ENCODE assay signal across 14 cellular contexts in genomic region chr20:10559266-10559665, GRCh38.
DNase-seq lines count a peak whose midpoint lies in the region; ATAC-seq, FAIRE-seq and TF ChIP-seq lines count a peak whose summit lies in the region.
"Had no signal": no experiment of that assay in that cellular context is flagged by ENCODE, and none has a peak within 500 bp of the region (broad histone marks: within the 10 kb centered on the region; RNA-seq: fewer than 3 reads in every experiment).

No MANE protein-coding gene starts in this region.

- H3K27ac ChIP-seq in GM23248, result peak overlapping the region; percentile 42; the same call in 1 of the 2 replicates
- peak overlapping the region; percentile 90 for H3K27ac ChIP-seq in Karpas-422 (ENCODE audit: low read length)
- peak overlapping the region; percentile 90 for H3K27ac ChIP-seq in parathyroid adenoma
- H3K27ac ChIP-seq: BLaER1 treated with 17β-estradiol and CSF1 and Interleukin-3, amounts not matched to agents 10 nM and 100 nM; lower lobe of right lung had no signal

- H3K79me2 ChIP-seq in GM23248 (ENCODE audit: insufficient read depth) (no peaks in the 10 kb centered on the region), Karpas-422 (ENCODE audit: low read length) (peaks cover 25% of the 10 kb centered on the region), parathyroid adenoma (peaks cover 3% of the 10 kb centered on the region)

- ATAC-seq in GM21367 (IDR thresholded peaks at IDR 0.05; ENCODE audit: unreplicated experiment) (no peak), GM21737 (IDR thresholded peaks at IDR 0.05; ENCODE audit: unreplicated experiment) (no peak)
- ATAC-seq: lower lobe of right lung, right cardiac atrium had no signal

- H3K27me3 ChIP-seq in GM23248 (replicated peaks; ENCODE audit: insufficient read depth), result no peaks in the 10 kb centered on the region
- H3K27me3 ChIP-seq in Karpas-422 (ENCODE audit: low read length), result no peaks in the 10 kb centered on the region
- H3K27me3 ChIP-seq in bronchial epithelial cell (ENCODE audit: control insufficient read depth, insufficient read depth, low read length), result no peaks in the 10 kb centered on the region
- no peaks in the 10 kb centered on the region for H3K27me3 ChIP-seq in parathyroid adenoma (ENCODE audit: control insufficient read depth, insufficient read depth, low read length)
- H3K27me3 ChIP-seq: BLaER1 treated with 17β-estradiol and CSF1 and Interleukin-3, amounts not matched to agents 10 nM and 100 nM had no signal

- H3K9ac ChIP-seq in GM23248 (no peak overlapping the region), Karpas-422 (ENCODE audit: low read length) (peak overlapping the region; percentile 43; the same call in 1 of the 2 replicates), parathyroid adenoma (no peak overlapping the region)
- H3K9ac ChIP-seq: BLaER1 treated with 17β-estradiol and CSF1 and Interleukin-3, amounts not matched to agents 10 nM and 100 nM had no signal

- no peak for DNase-seq in GM23248
- DNase-seq in Karpas-422, result no peak
- peak; percentile 67 for DNase-seq in bronchial epithelial cell (ENCODE audit: low read depth)
- no peak for DNase-seq in NCI-H2227 treated with DMSO at 0.1 percent for 48 hours (lab: John Stamatoyannopoulos, UW)
- no peak for DNase-seq in mucosa of gallbladder (ENCODE audit: low spot score)
- DNase-seq: activated naive CD4-positive, alpha-beta T cell; DMS 273 treated with DMSO at 0.1 percent for 48 hours; lower lobe of right lung; NCI-H1930 had no signal

- no peak overlapping the region for H3K4me3 ChIP-seq in GM23248
- H3K4me3 ChIP-seq in Karpas-422 (ENCODE audit: low read length), result no peak overlapping the region
- no peak overlapping the region for H3K4me3 ChIP-seq in bronchial epithelial cell (ENCODE audit: low read depth, low read length)
- H3K4me3 ChIP-seq in parathyroid adenoma (ENCODE audit: low read depth, low read length), result peak overlapping the region; percentile 52
- H3K4me3 ChIP-seq: BLaER1 treated with 17β-estradiol and CSF1 and Interleukin-3, amounts not matched to agents 10 nM and 100 nM; lower lobe of right lung had no signal

- H3F3A ChIP-seq in GM23248 (ENCODE audit: insufficient read depth), result peaks cover 14% of the 10 kb centered on the region; the same call in 1 of the 2 replicates

- in situ Hi-C loops in GM23248 (cut with MboI), result loop anchor here (25.0 kb wide), 1 partner anchor 703 kb away; no protein-coding TSS in a partner anchor

- H3K4me1 ChIP-seq in GM23248 (ENCODE audit: insufficient read depth) (peaks cover 24% of the 10 kb centered on the region), Karpas-422 (ENCODE audit: low read length) (peaks cover 67% of the 10 kb centered on the region), parathyroid adenoma (peaks cover 18% of the 10 kb centered on the region)

- no peak overlapping the region for H2AFZ ChIP-seq in GM23248
- H2AFZ ChIP-seq in Karpas-422 (ENCODE audit: low read length), result 0 out of 2 replicates have a peak overlapping the region, but pooled peaks have one; percentile 70
- H2AFZ ChIP-seq in parathyroid adenoma, result peak overlapping the region; percentile 57

- H3K36me3 ChIP-seq in GM23248 (ENCODE audit: low read depth) (no peaks in the 10 kb centered on the region), Karpas-422 (ENCODE audit: insufficient read depth, low read length) (peaks cover 4% of the 10 kb centered on the region; the same call in 1 of the 2 replicates), bronchial epithelial cell (ENCODE audit: control insufficient read depth, insufficient read depth, low read length) (peaks cover 2% of the 10 kb centered on the region), parathyroid adenoma (ENCODE audit: control insufficient read depth, insufficient read depth, low read length) (no peaks in the 10 kb centered on the region)
- H3K36me3 ChIP-seq: lower lobe of right lung had no signal

- no peaks in the 10 kb centered on the region for H3K9me2 ChIP-seq in GM23248 (ENCODE audit: insufficient read depth)
- H3K9me2 ChIP-seq in Karpas-422 (replicated peaks; ENCODE audit: insufficient read depth, low read length), result no peaks in the 10 kb centered on the region

- H3K4me2 ChIP-seq in GM23248 (ENCODE audit: unreplicated experiment), result no peak overlapping the region
- H3K4me2 ChIP-seq in Karpas-422 (ENCODE audit: low read depth, low read length, poor library complexity, severe bottlenecking), result peak overlapping the region; percentile 84
- H3K4me2 ChIP-seq in parathyroid adenoma (ENCODE audit: low read length), result peak overlapping the region; percentile 77
- H3K4me2 ChIP-seq: BLaER1 treated with 17β-estradiol and CSF1 and Interleukin-3, amounts not matched to agents 10 nM and 100 nM had no signal

- TF ChIP-seq CTCF in bronchial epithelial cell (IDR thresholded peaks at IDR 0.05; ENCODE audit: insufficient read depth, low read length, severe bottlenecking) (no peak), parathyroid adenoma (IDR thresholded peaks at IDR 0.05) (no peak)

- no peak for FAIRE-seq in bronchial epithelial cell (lab: Jason Lieb, UNC)

- H3K9me3 ChIP-seq in GM23248 (ENCODE audit: low read depth) (no peaks in the 10 kb centered on the region), Karpas-422 (ENCODE audit: low read length) (no peaks in the 10 kb centered on the region), parathyroid adenoma (ENCODE audit: control insufficient read depth, low read length) (no peaks in the 10 kb centered on the region)
- H3K9me3 ChIP-seq: lower lobe of right lung had no signal

- H4K20me1 ChIP-seq in GM23248 (ENCODE audit: insufficient read depth), result no peaks in the 10 kb centered on the region
- no peaks in the 10 kb centered on the region for H4K20me1 ChIP-seq in Karpas-422 (ENCODE audit: insufficient read depth, low read depth, low read length)
